Comparison of ENCODE assay signal across 13 cellular contexts in the genomic region with DNA sequence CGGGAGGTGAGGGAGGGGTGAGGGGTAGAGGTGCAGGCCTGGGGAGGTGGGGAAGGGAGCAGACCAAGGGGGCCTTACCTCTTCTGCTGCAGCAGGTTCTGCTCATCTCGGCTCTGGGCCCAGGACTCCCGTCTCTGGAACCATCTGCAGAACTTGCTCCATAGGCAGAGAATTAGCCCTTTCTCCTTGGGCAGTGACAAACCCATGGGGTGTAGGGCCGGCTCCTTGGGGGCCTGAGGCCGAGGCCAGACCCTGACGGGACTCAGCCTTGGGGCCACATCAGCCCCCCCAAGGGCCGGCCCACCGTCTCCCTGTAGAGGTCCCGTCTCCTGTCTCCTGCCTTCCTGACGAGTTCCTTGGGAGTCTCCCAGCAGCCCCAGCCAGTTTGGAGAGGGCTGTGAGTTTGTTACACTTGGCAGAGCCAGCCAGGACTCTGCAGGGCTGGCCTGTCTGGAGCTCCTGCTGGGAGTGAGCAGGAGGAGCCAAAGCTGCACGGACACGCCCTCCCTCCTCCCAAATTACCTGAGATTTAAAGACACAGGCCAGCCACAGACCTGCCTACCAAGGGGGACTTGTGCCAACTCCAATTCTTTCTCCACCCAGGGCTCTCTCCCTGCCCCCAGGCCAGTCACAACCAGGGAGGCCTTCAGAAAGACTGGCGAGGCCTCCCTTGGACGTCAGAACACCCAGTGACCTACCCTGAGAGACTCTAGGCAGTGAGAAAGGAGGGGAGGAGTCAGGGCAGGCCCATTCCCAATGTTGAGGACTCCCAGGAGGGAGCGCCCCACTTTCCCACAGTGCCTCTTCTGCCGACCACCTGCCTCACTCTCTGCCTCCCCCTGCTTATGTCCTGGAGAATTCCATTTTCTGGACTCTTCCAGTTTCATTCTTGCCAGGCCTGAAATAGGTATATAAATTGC. TPM values are rescaled to one million over a fixed set of nuclear protein-coding genes. Genes with fewer than 3 reads are reported as not detected.
DNase-seq lines count a peak whose midpoint lies in the region; ATAC-seq and TF ChIP-seq lines count a peak whose summit lies in the region.
"Had no signal": no experiment of that assay in that cellular context is flagged by ENCODE, and none has a peak within 500 bp of the region (broad histone marks: within the 10 kb centered on the region; RNA-seq: fewer than 3 reads in every experiment).

A gene (minus strand): TSS at position 435 of the 920 bp plus-strand sequence.

- H3K4me1 Mint-ChIP-seq in nephron progenitor cell = peaks cover 79% of the 10 kb centered on the region
- H3K4me1 Mint-ChIP-seq in CD4-positive, alpha-beta T cell (ENCODE audit: low read depth) = no peaks in the 10 kb centered on the region

- H3K4me3 ChIP-seq in epithelial cell of esophagus (ENCODE audit: low read length) (no peak within 1 kb of the TSS), BE2C (ENCODE audit: low read depth, low read length) (no peak within 1 kb of the TSS)

- H3K9me3 ChIP-seq in BE2C = no peaks in the 10 kb centered on the region
- H3K9me3 ChIP-seq in CD4-positive, alpha-beta T cell (ENCODE audit: control insufficient read depth, low read length) = no peaks in the 10 kb centered on the region

- CTCF ChIA-PET in CD4-positive, alpha-beta T cell (lab: Charles Lee) = no interaction called here

- no peaks in the 10 kb centered on the region for H3K36me3 Mint-ChIP-seq in nephron progenitor cell (ENCODE audit: low read depth)
- H3K36me3 Mint-ChIP-seq in CD4-positive, alpha-beta T cell (ENCODE audit: low read depth) = no peaks in the 10 kb centered on the region

- H3K27ac ChIP-seq in C4-2B = peak within 1 kb of the TSS; percentile 81
- no peak within 1 kb of the TSS for H3K27ac ChIP-seq in CD4-positive, alpha-beta T cell (ENCODE audit: low read depth, low read length)
- H3K27ac ChIP-seq: HL-60 had no signal

- no peaks in the 10 kb centered on the region for H3K9me3 Mint-ChIP-seq in nephron progenitor cell
- H3K9me3 Mint-ChIP-seq in CD4-positive, alpha-beta T cell = no peaks in the 10 kb centered on the region

- peaks cover 17% of the 10 kb centered on the region for H3K27me3 Mint-ChIP-seq in nephron progenitor cell (ENCODE audit: low read depth, poor library complexity)
- no peaks in the 10 kb centered on the region for H3K27me3 Mint-ChIP-seq in CD4-positive, alpha-beta T cell

- intact Hi-C loops in CD4-positive, alpha-beta T cell (cut with DNase I, micrococcal nuclease) = loop anchor here in 1 of 2 experiments (10.0 kb wide), 1 partner anchor 329 kb away; no protein-coding TSS in a partner anchor

- H3K36me3 ChIP-seq in BE2C = no peaks in the 10 kb centered on the region

- POLR2A ChIA-PET in CD4-positive, alpha-beta T cell (lab: Charles Lee) = no interaction called here

- no peaks in the 10 kb centered on the region for H3K27me3 ChIP-seq in BE2C
- H3K27me3 ChIP-seq in CD4-positive, alpha-beta T cell (ENCODE audit: control insufficient read depth, insufficient read depth, low read length) = no peaks in the 10 kb centered on the region

- peak within 1 kb of the TSS; percentile 97 for H3K27ac Mint-ChIP-seq in nephron progenitor cell
- H3K27ac Mint-ChIP-seq in CD4-positive, alpha-beta T cell = no peak within 1 kb of the TSS

- TF ChIP-seq CTCF in C4-2B (conservative IDR thresholded peaks at IDR 0.05) (no peak), epithelial cell of esophagus (IDR thresholded peaks at IDR 0.05; ENCODE audit: insufficient read depth, low read depth, low read length, missing control alignments) (no peak), nephron progenitor cell (IDR thresholded peaks at IDR 0.05) (no peak), BE2C (IDR thresholded peaks at IDR 0.05; ENCODE audit: low read depth, low read length) (no peak)
- TF ChIP-seq CTCF in CD4-positive, alpha-beta T cell (IDR thresholded peaks at IDR 0.05) = no peak

- peak; percentile 10 for DNase-seq in NCI-H69 (lab: John Stamatoyannopoulos, UW)
- peak; percentile 16 for DNase-seq in epithelial cell of esophagus (ENCODE audit: low read depth)
- peak; percentile 39 for DNase-seq in nephron progenitor cell
- no peak for DNase-seq in BE2C
- DNase-seq in CD4-positive, alpha-beta T cell = no peak
- DNase-seq: activated CD8-positive, alpha-beta memory T cell treated with anti-CD3 and anti-CD28 coated beads, Interleukin-2, amount 50 U/mL, for 48 hours; anterior cingulate cortex; NCI-H226 had no signal

- no peaks in the 10 kb centered on the region for H3K4me1 ChIP-seq in BE2C

- ATAC-seq in CD4-positive, alpha-beta T cell (ENCODE audit: poor library complexity) = no peak
- ATAC-seq in HG02870 (IDR thresholded peaks at IDR 0.05; ENCODE audit: unreplicated experiment) (no peak), GM21515 (IDR thresholded peaks at IDR 0.05; ENCODE audit: unreplicated experiment) (no peak)
- ATAC-seq: Right ventricle myocardium inferior had no signal

- peak within 1 kb of the TSS; percentile 75 for H3K4me3 Mint-ChIP-seq in nephron progenitor cell
- H3K4me3 Mint-ChIP-seq in CD4-positive, alpha-beta T cell = no peak within 1 kb of the TSS

RNA-seq across cellular contexts. Expression of the gene that starts here (rescaled TPM):
- polyA plus RNA-seq in BE2C (2012; ENCODE audit: insufficient read depth, insufficient read length, low read depth) = 1.6 TPM
- not detected for total RNA-seq in CD4-positive, alpha-beta T cell
- total RNA-seq: Right ventricle myocardium inferior had no signal

Comparison
In these comparisons a context has a peak if more than half of its experiments do, and no peak if none do; other contexts are left out.
1. DNase-seq: peak in NCI-H69 (single experiment), epithelial cell of esophagus (single experiment) and nephron progenitor cell (single experiment); none in BE2C (single experiment) and CD4-positive, alpha-beta T cell (0 of 10).